ENCODE assay signal across 17 cellular contexts in genomic region chr11:105177658-105178057, GRCh38. TPM values are rescaled to one million over a fixed set of nuclear protein-coding genes. Genes with fewer than 3 reads are reported as not detected.
DNase-seq lines count a peak whose midpoint lies in the region; ATAC-seq and TF ChIP-seq lines count a peak whose summit lies in the region.
"Had no signal": no experiment of that assay in that cellular context is flagged by ENCODE, and none has a peak within 500 bp of the region (broad histone marks: within the 10 kb centered on the region; RNA-seq: fewer than 3 reads in every experiment).

No MANE protein-coding gene starts in this region.

- POLR2A ChIA-PET in AG04449 (lab: Yijun Ruan, JAX), result no interaction called here

- in situ Hi-C loops in brain microvascular endothelial cell (cut with HindIII; ENCODE audit: low pct_ligation_motif_present, low sequenced_read_pairs), result no loop called here

- CTCF ChIA-PET in AG04449 (lab: Yijun Ruan, JAX), result no interaction called here

- TF ChIP-seq CTCF in AG04449 (IDR thresholded peaks at IDR 0.05; ENCODE audit: insufficient read depth, low read length, missing control alignments) (no peak), brain microvascular endothelial cell (IDR thresholded peaks at IDR 0.05; ENCODE audit: low read depth, low read length, missing control alignments) (no peak)

- H3K4me3 ChIP-seq in AG04449 (ENCODE audit: low read depth, low read length), result no peak overlapping the region
- H3K4me3 ChIP-seq in brain microvascular endothelial cell (ENCODE audit: low read depth, low read length), result no peak overlapping the region
- H3K4me3 ChIP-seq: GM23338, lower lobe of right lung had no signal

- peak overlapping the region; percentile 62 for H3K27ac ChIP-seq in brain microvascular endothelial cell
- H3K27ac ChIP-seq: HL-60, lower lobe of right lung had no signal

- DNase-seq in AG04449 (ENCODE audit: low read depth, low spot score), result peak; percentile 72
- DNase-seq in HT1080 (ENCODE audit: low read depth), result peak; percentile 64
- DNase-seq in brain microvascular endothelial cell, result peak; percentile 77
- peak; percentile 93 for DNase-seq in iris pigment epithelial cell (ENCODE audit: low read depth)
- DNase-seq in activated effector memory CD4-positive, alpha-beta T cell treated with Interleukin-2 at 50 U/mL for 16 hours, result no peak
- DNase-seq in NCI-H2107 (lab: John Stamatoyannopoulos, UW), result no peak
- DNase-seq: activated T-cell treated with anti-CD3 and anti-CD28 coated beads, Interleukin-2, amount 50 U/mL, for 4 hours; amygdala; DMS79; endodermal cell; lower lobe of right lung; nucleus accumbens; T-cell had no signal

- H3K27me3 ChIP-seq in brain microvascular endothelial cell (replicated peaks), result no peaks in the 10 kb centered on the region

- ATAC-seq in GM21515 (IDR thresholded peaks at IDR 0.05; ENCODE audit: unreplicated experiment) (no peak), GM19328 (IDR thresholded peaks at IDR 0.05; ENCODE audit: unreplicated experiment) (no peak)
- ATAC-seq: activated T-cell treated with anti-CD3 and anti-CD28 coated beads, Interleukin-2, amount 50 U/mL, for 4 hours; GM23338; lower lobe of right lung; T-cell had no signal

- H3K36me3 ChIP-seq in brain microvascular endothelial cell (replicated peaks), result no peaks in the 10 kb centered on the region
- H3K36me3 ChIP-seq: lower lobe of right lung had no signal

RNA-seq across cellular contexts. Expression of gene CARD18, which starts 38.1 kb away (rescaled TPM):
- not detected in 2 replicates for total RNA-seq in HT1080 (2014; rRNA removed; shearing (Covaris generic))
- not detected in 2 replicates for polyA plus RNA-seq in HT1080 (2015; cell fraction: cytosol; rRNA removed)
- polyA plus RNA-seq in HT1080 (2015; cell fraction: nucleus; rRNA removed), result not detected in 2 replicates
- total RNA-seq: activated T-cell treated with anti-CD3 and anti-CD28 coated beads, Interleukin-2, amount 50 U/mL, for 4 hours; endodermal cell; GM23338; lower lobe of right lung; T-cell had no signal
- polyA plus RNA-seq: GM23338 had no signal

Comparison
In these comparisons a context has a peak if more than half of its experiments do, and no peak if none do; other contexts are left out.
1. DNase-seq: peak in AG04449 (single experiment), HT1080 (single experiment), brain microvascular endothelial cell (single experiment) and iris pigment epithelial cell (single experiment); none in activated effector memory CD4-positive, alpha-beta T cell treated with Interleukin-2 at 50 U/mL for 16 hours (single experiment) and NCI-H2107 (single experiment).